In the genomic region with DNA sequence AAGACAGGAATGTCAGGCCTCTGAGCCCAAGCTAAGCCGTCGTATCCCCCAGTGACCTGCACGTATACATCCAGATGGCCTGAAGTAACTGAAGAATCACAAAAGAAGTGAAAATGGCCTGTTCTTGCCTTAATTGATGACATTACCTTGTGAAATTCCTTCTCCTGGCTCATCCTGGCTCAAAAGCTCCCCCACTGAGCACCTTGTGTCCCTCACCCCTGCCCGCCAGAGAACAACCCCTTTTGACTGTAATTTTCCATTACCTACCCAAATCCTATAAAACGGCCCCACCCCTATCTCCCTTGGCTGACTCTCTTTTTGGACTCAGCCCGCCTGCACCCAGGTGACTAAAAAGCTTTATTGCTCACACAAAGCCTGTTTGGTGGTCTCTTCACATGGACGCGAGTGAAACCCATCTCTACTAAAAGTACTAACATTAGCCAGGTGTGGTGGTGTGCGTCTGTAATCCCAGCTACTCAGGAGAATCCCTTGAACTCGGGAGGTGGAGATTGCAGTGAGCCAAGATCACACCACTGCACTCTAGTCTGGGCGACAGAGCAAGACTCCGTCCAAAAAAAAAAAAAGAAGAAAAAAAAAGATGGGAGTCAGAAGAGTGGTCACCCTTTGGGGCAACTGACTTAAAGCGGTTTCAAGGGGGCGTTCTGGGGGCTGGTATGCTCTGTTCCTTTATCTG, we compare ENCODE assay signal across 12 cellular contexts. TPM values are rescaled to one million over a fixed set of nuclear protein-coding genes. Genes with fewer than 3 reads are reported as not detected.
DNase-seq lines count a peak whose midpoint lies in the region; ATAC-seq, FAIRE-seq and TF ChIP-seq lines count a peak whose summit lies in the region.
"Not testable (repeated sequence)": the region's sequence is repeated elsewhere in the genome, so short reads cannot be mapped to it uniquely, and the experiment has no call there.
"Had no signal": no experiment of that assay in that cellular context is flagged by ENCODE, and none has a peak within 500 bp of the region (broad histone marks: within the 10 kb centered on the region; RNA-seq: fewer than 3 reads in every experiment).

No MANE protein-coding gene starts in this region.

- H3K36me3 ChIP-seq in ES-I3 (ENCODE audit: insufficient read depth, low read length); HUES48 (ENCODE audit: control insufficient read depth, insufficient read depth, low read length); H1 (ENCODE audit: control insufficient read depth in 2 of 4, insufficient read depth in 4 of 4, low read length in 3 of 4); iPS-18a (ENCODE audit: control insufficient read depth, low read depth, low read length); neural progenitor cell: not testable (repeated sequence)

- H4K8ac ChIP-seq in H1 (ENCODE audit: extremely low read depth, insufficient read depth, low read length): not testable (repeated sequence)

- H2BK120ac ChIP-seq in H1 (replicated peaks; ENCODE audit: low read depth, low read length): peak overlapping the region; percentile 94

- peak; percentile 46 for DNase-seq in NCI-H82 (lab: John Stamatoyannopoulos, UW)
- DNase-seq in WTC11 (ENCODE audit: low spot score): peak; percentile 40
- DNase-seq in H1 (ENCODE audit: low read depth in 1 of 2, low spot score in 2 of 2): peak in 1 of 2 experiments; percentile 72
- not testable (repeated sequence) for DNase-seq in neural progenitor cell (ENCODE audit: low spot score)

- H4K5ac ChIP-seq in H1 (ENCODE audit: insufficient read length, low read depth, low read length): not testable (repeated sequence)

- not testable (repeated sequence) for H3K4me3 Mint-ChIP-seq in WTC11, neural progenitor cell

- not testable (repeated sequence) for H2BK15ac ChIP-seq in H1 (ENCODE audit: low read length)

- H3K9me3 ChIP-seq in ES-I3 (ENCODE audit: control insufficient read depth, insufficient read depth, low read length); HUES48 (ENCODE audit: control insufficient read depth, insufficient read depth, low read length); H1 (ENCODE audit: insufficient read depth in 2 of 2, low read depth in 1 of 2, low read length in 1 of 2); iPS-18a (ENCODE audit: control insufficient read depth, low read depth, low read length); neural progenitor cell (ENCODE audit: low read depth): not testable (repeated sequence)

- not testable (repeated sequence) for TF ChIP-seq RAD21 in H1 (IDR thresholded peaks at IDR 0.05 in 1 of 2, conservative IDR thresholded peaks at IDR 0.05 in 1 of 2; ENCODE audit: low read depth in 2 of 2, low read length in 2 of 2)

- CTCF ChIA-PET in WTC11 (lab: Charles Lee) (interaction anchor here (0.7 to 1.9 kb wide), 3 partner anchors 11 to 78 kb away, joined by 4 to 8 read pairs (median 5); no protein-coding TSS in a partner anchor), H1 (lab: Charles Lee; ENCODE audit: partially characterized antibody) (interaction anchor here (0.7 kb wide), 1 partner anchor 480 kb away, joined by 4 read pairs; no protein-coding TSS in a partner anchor)

- not testable (repeated sequence) for H2BK20ac ChIP-seq in H1 (ENCODE audit: low read length)

- H3K23ac ChIP-seq in H1 (ENCODE audit: insufficient read length): not testable (repeated sequence)

- TF ChIP-seq EP300 in H1 (IDR thresholded peaks at IDR 0.05; ENCODE audit: borderline replicate concordance in 1 of 2, low read depth in 2 of 2, low read length in 2 of 2): not testable (repeated sequence)

- not testable (repeated sequence) for H3K27me3 ChIP-seq in HUES48 (ENCODE audit: control insufficient read depth, insufficient read depth, low read length); H1 (replicated peaks in 1 of 4; ENCODE audit: control insufficient read depth in 3 of 4, extremely low read depth in 1 of 4, insufficient read depth in 3 of 4, low read length in 3 of 4); iPS-18a (ENCODE audit: control insufficient read depth, insufficient read depth, low read length); neural progenitor cell

- H3K79me1 ChIP-seq in H1 (ENCODE audit: low read depth, low read length): not testable (repeated sequence)

- H3K9ac ChIP-seq in ES-I3 (ENCODE audit: low read depth, low read length) (peak overlapping the region; percentile 45), iPS-18a (ENCODE audit: low read length) (peak overlapping the region; percentile 50)
- not testable (repeated sequence) for H3K9ac ChIP-seq in HUES48 (ENCODE audit: low read depth, low read length); H1 (replicated peaks in 1 of 4; ENCODE audit: extremely low read depth in 1 of 4, low read depth in 3 of 4, low read length in 3 of 4); neural progenitor cell

- not testable (repeated sequence) for H3K23me2 ChIP-seq in H1 (ENCODE audit: low read depth, low read length)

- H3K36me3 Mint-ChIP-seq in WTC11, neural progenitor cell: not testable (repeated sequence)

- not testable (repeated sequence) for FAIRE-seq in H1 (lab: Jason Lieb, UNC)

- H3K4me2 ChIP-seq in H1 (ENCODE audit: insufficient read depth in 1 of 2, low read depth in 2 of 2, low read length in 2 of 2): peak overlapping the region; percentile 25 to 31; a peak in 3 of 4 replicates
- peak overlapping the region; percentile 64 for H3K4me2 ChIP-seq in neural progenitor cell

- ATAC-seq in WTC11: peak; percentile 83

- H3K27me3 Mint-ChIP-seq in WTC11 (ENCODE audit: low read depth); neural progenitor cell (ENCODE audit: insufficient read depth, low read depth): not testable (repeated sequence)

- not testable (repeated sequence) for H3K27ac Mint-ChIP-seq in WTC11, neural progenitor cell

- H3K79me2 ChIP-seq in H1 (ENCODE audit: control insufficient read depth in 1 of 2, insufficient read depth in 2 of 2, low read length in 2 of 2); neural progenitor cell (ENCODE audit: low read depth): not testable (repeated sequence)

- not testable (repeated sequence) for H4K91ac ChIP-seq in H1 (replicated peaks; ENCODE audit: insufficient read length, low read length)

- not testable (repeated sequence) for H2BK12ac ChIP-seq in H1 (ENCODE audit: low read depth, low read length)

- H3K9me3 Mint-ChIP-seq in WTC11, neural progenitor cell: not testable (repeated sequence)

- H4K20me1 ChIP-seq in H1 (replicated peaks in 1 of 2; ENCODE audit: control insufficient read depth in 1 of 2, insufficient read depth in 2 of 2, low read length in 2 of 2); neural progenitor cell (ENCODE audit: low read depth): not testable (repeated sequence)

- H3K4me1 ChIP-seq in ES-I3 (ENCODE audit: insufficient read depth, low read length) (peaks cover 11% of the 10 kb centered on the region; the same call in 1 of the 2 replicates), HUES48 (ENCODE audit: control insufficient read depth, insufficient read depth, low read length) (peaks cover 13% of the 10 kb centered on the region), H1 (replicated peaks in 1 of 4; ENCODE audit: control insufficient read depth in 3 of 4, insufficient read depth in 4 of 4, low read length in 3 of 4) (peaks cover 4 to 16% (median 10%) of the 10 kb centered on the region in 4 experiments; a peak in 5 of 7 replicates), iPS-18a (ENCODE audit: control insufficient read depth, low read depth, low read length) (peaks cover 14% of the 10 kb centered on the region), neural progenitor cell (peaks cover 12% of the 10 kb centered on the region)

- H3K4me1 Mint-ChIP-seq in WTC11, neural progenitor cell: not testable (repeated sequence)

- peaks cover 15% of the 10 kb centered on the region for H3F3A ChIP-seq in neural progenitor cell (ENCODE audit: low read depth)

- H3K4ac ChIP-seq in H1 (replicated peaks; ENCODE audit: insufficient read length, low read depth, low read length): not testable (repeated sequence)

- not testable (repeated sequence) for H3K56ac ChIP-seq in H1 (replicated peaks; ENCODE audit: insufficient read length, low read depth, low read length)

- H3K14ac ChIP-seq in H1 (ENCODE audit: insufficient read length): not testable (repeated sequence)

- TF ChIP-seq CTCF in WTC11 (IDR thresholded peaks at IDR 0.05); H1 (IDR thresholded peaks at IDR 0.05; ENCODE audit: control extremely low read depth in 1 of 3, insufficient read depth in 1 of 3, low read depth in 1 of 3, low read length in 3 of 3); neural progenitor cell (IDR thresholded peaks at IDR 0.05): not testable (repeated sequence)

- not testable (repeated sequence) for H3K4me3 ChIP-seq in HUES48 (ENCODE audit: low read depth, low read length); H1 (ENCODE audit: extremely low read depth in 1 of 4, insufficient read depth in 2 of 4, low read depth in 3 of 4, low read length in 4 of 4)
- H3K4me3 ChIP-seq in iPS-18a (ENCODE audit: low read length): peak overlapping the region; percentile 33
- H3K4me3 ChIP-seq in neural progenitor cell: peak overlapping the region; percentile 3

- peak overlapping the region; percentile 76 for H3K27ac ChIP-seq in HUES48 (ENCODE audit: low read depth, low read length)
- peak overlapping the region; percentile 60; the same call in 1 of the 2 replicates for H3K27ac ChIP-seq in H1 (ENCODE audit: low read depth, low read length)
- H3K27ac ChIP-seq in iPS-18a (ENCODE audit: low read length): peak overlapping the region; percentile 77
- not testable (repeated sequence) for H3K27ac ChIP-seq in neural progenitor cell

- POLR2A ChIA-PET in WTC11 (lab: Charles Lee): not testable (repeated sequence)
- POLR2A ChIA-PET in H1 (lab: Charles Lee; ENCODE audit: partially characterized antibody): interaction anchor here (0.9 to 2.1 kb wide), 3 partner anchors 11 to 51 kb away, joined by 3 to 6 read pairs (median 4); no protein-coding TSS in a partner anchor

- peak overlapping the region; percentile 73; the same call in 1 of the 2 replicates for H2BK5ac ChIP-seq in H1 (ENCODE audit: low read depth, low read length)

- WGBS in H1 (ENCODE audit: extremely low coverage in 1 of 2, insufficient coverage in 1 of 2, insufficient read length in 1 of 2, insufficient replicate concordance in 2 of 2, low coverage in 1 of 2, low lambda C conversion rate in 2 of 2, missing lambda C conversion rate in 1 of 2), 2 experiments: 29% methylated on average over 14 of the region's 14 CpGs; no CpG with 5 or more reads in 1 of the 2 experiments

- H2AK5ac ChIP-seq in H1 (ENCODE audit: low read depth, low read length): not testable (repeated sequence)

- TF ChIP-seq POLR2A in H1 (IDR thresholded peaks at IDR 0.05; ENCODE audit: control extremely low read depth in 1 of 2, low read depth in 2 of 2, low read length in 2 of 2): peak in 1 of 2 experiments; percentile 47; a peak in 1 of 3 replicates

- not testable (repeated sequence) for H2AFZ ChIP-seq in H1 (ENCODE audit: low read length); neural progenitor cell (replicated peaks)

- peak overlapping the region; percentile 48 for H3K18ac ChIP-seq in H1 (ENCODE audit: extremely low read depth, low read length)

RNA-seq across cellular contexts. Expression of a gene that starts 16.3 kb away (rescaled TPM):
- total RNA-seq in WTC11 (2021) (9.8 to 19.5 TPM (median 18.5 TPM) in 3 replicates), neural progenitor cell (ENCODE audit: low replicate concordance) (not detected in 2 replicates)
- total RNA-seq in H1 (2021; fragmentation: NEBNext Ultra II Directional; extraction: Animal tissue kit (Norgen Biotek cat#: 25700)): 14.8 and 14.9 TPM in 2 replicates
- 5.4 and 8.7 TPM in 2 replicates for polyA plus RNA-seq in H1 (2011; rRNA removed)
- 4.8 TPM for polyA plus RNA-seq in H1 (2011; cell fraction: cytosol; rRNA removed)
- 9.3 TPM for polyA plus RNA-seq in H1 (2011; cell fraction: nucleus; rRNA removed)
- polyA plus RNA-seq in H1 (2012, experiment 1 of 2): 14.6 to 19.9 TPM (median 17.0 TPM) in 4 replicates
- polyA plus RNA-seq in H1 (2012, experiment 2 of 2): 44.7 TPM
- polyA plus RNA-seq in H1 (2013, experiment 1 of 2): 70.5 TPM
- 86.8 TPM for polyA plus RNA-seq in H1 (2013, experiment 2 of 2)
- polyA minus RNA-seq in H1 (2011; rRNA and poly(A)+ RNA removed): 3.2 and 3.3 TPM in 2 replicates
- 7.8 TPM for polyA minus RNA-seq in H1 (2011; cell fraction: cytosol; rRNA and poly(A)+ RNA removed)
- polyA minus RNA-seq in H1 (2011; cell fraction: nucleus; rRNA and poly(A)+ RNA removed): 1.6 TPM
- total RNA-seq: CD4-positive, alpha-beta T cell; CD8-positive, alpha-beta memory T cell had no signal
- polyA plus RNA-seq: CD14-positive monocyte; CD8-positive, alpha-beta memory T cell had no signal

RNA-seq across cellular contexts. Expression of a gene that starts 25.3 kb away (rescaled TPM):
- total RNA-seq in WTC11 (2021) (not detected in 3 replicates), neural progenitor cell (ENCODE audit: low replicate concordance) (not detected in 2 replicates)
- total RNA-seq in H1 (2021; fragmentation: NEBNext Ultra II Directional; extraction: Animal tissue kit (Norgen Biotek cat#: 25700)): not detected in 2 replicates
- polyA plus RNA-seq in H1 (2011; rRNA removed): not detected in 2 replicates
- polyA plus RNA-seq in H1 (2011; cell fraction: cytosol; rRNA removed): not detected
- polyA plus RNA-seq in H1 (2011; cell fraction: nucleus; rRNA removed): not detected
- not detected in 4 replicates for polyA plus RNA-seq in H1 (2012, experiment 1 of 2)
- polyA plus RNA-seq in H1 (2012, experiment 2 of 2): not detected
- polyA plus RNA-seq in H1 (2013, experiment 1 of 2): not detected
- polyA plus RNA-seq in H1 (2013, experiment 2 of 2): not detected
- polyA minus RNA-seq in H1 (2011; rRNA and poly(A)+ RNA removed): not detected in 2 replicates
- not detected for polyA minus RNA-seq in H1 (2011; cell fraction: cytosol; rRNA and poly(A)+ RNA removed)
- not detected for polyA minus RNA-seq in H1 (2011; cell fraction: nucleus; rRNA and poly(A)+ RNA removed)
- total RNA-seq: CD4-positive, alpha-beta T cell; CD8-positive, alpha-beta memory T cell; H4; HFFc6 had no signal
- polyA plus RNA-seq: CD14-positive monocyte; CD8-positive, alpha-beta memory T cell had no signal

RNA-seq across cellular contexts. Expression of a gene that starts 49.6 kb away (rescaled TPM):
- 75.8 to 86.3 TPM (median 85.0 TPM) in 3 replicates for total RNA-seq in WTC11 (2021)
- 93.0 and 108 TPM in 2 replicates for total RNA-seq in H1 (2021; fragmentation: NEBNext Ultra II Directional; extraction: Animal tissue kit (Norgen Biotek cat#: 25700))
- 49.8 and 51.8 TPM in 2 replicates for polyA plus RNA-seq in H1 (2011; rRNA removed)
- 46.9 TPM for polyA plus RNA-seq in H1 (2011; cell fraction: cytosol; rRNA removed)
- 82.4 TPM for polyA plus RNA-seq in H1 (2011; cell fraction: nucleus; rRNA removed)
- 45.1 to 56.3 TPM (median 52.4 TPM) in 4 replicates for polyA plus RNA-seq in H1 (2012, experiment 1 of 2)
- polyA plus RNA-seq in H1 (2012, experiment 2 of 2): 7.2 TPM
- polyA plus RNA-seq in H1 (2013, experiment 1 of 2): 39.9 TPM
- polyA plus RNA-seq in H1 (2013, experiment 2 of 2): 36.5 TPM
- 114 and 116 TPM in 2 replicates for polyA minus RNA-seq in H1 (2011; rRNA and poly(A)+ RNA removed)
- 59.2 TPM for polyA minus RNA-seq in H1 (2011; cell fraction: cytosol; rRNA and poly(A)+ RNA removed)
- polyA minus RNA-seq in H1 (2011; cell fraction: nucleus; rRNA and poly(A)+ RNA removed): 67.7 TPM
- total RNA-seq in neural progenitor cell (ENCODE audit: low replicate concordance): 39.2 and 46.2 TPM in 2 replicates

Comparison
In these comparisons a context has a peak if more than half of its experiments do, and no peak if none do; other contexts are left out.
1. RNA of a gene that starts 16.3 kb away (total RNA-seq): 14.8 to 14.9 TPM in H1 and 9.8 to 19.5 TPM in WTC11; not detected in neural progenitor cell; every median in the first group is over 10 times any median in the second.